Comparison of ENCODE assay signal across 2 cellular contexts in genomic region chr6:73551115-73551514, GRCh38.
TF ChIP-seq lines count a peak whose summit lies in the region.
"Not testable (repeated sequence)": the region's sequence is repeated elsewhere in the genome, so short reads cannot be mapped to it uniquely, and the experiment has no call there.

No MANE protein-coding gene starts in this region.

TF ChIP-seq in HEK293, 187 proteins besides CTCF, POLR2A, EP300 and RAD21:
- 0 out of 2 replicates have a peak, but pooled peaks have one; percentile 63 for TF ChIP-seq ZSCAN16 (tag by site-specific recombination; IDR thresholded peaks at IDR 0.05)

TF ChIP-seq in K562, 482 proteins besides CTCF, POLR2A, EP300 and RAD21:
- TF ChIP-seq FOSL1 (tag; conservative IDR thresholded peaks at IDR 0.05) (0 out of 2 replicates have a peak, but pooled peaks have one; percentile 23), ATF3 (IDR thresholded peaks at IDR 0.05) (peak; percentile 34), PKNOX1 (IDR thresholded peaks at IDR 0.05) (peak; percentile 28; the same call in 1 of the 2 replicates)
- not testable (repeated sequence) for TF ChIP-seq ATF3 (CRISPR knock-in tag; conservative IDR thresholded peaks at IDR 0.05)
